Comparison of ENCODE assay signal across 29 cellular contexts in the genomic region with DNA sequence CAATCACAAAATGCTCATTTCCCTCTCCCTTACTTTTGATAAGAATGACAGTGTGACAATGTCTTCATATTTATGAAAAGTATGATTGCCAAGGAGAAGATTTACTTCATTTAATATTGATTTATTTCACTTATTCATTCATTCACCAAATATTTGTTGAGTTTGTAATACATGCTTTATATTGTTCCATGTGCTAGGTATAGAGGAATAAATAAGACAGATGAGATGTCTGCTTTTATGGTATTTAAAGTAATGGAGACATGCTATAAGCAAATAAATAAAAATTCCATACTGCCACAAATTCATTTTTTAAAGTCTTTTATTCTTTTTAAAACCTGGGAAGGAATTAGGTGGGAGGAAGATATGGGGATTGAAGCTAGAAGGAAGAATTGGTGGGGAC.
"Had no signal": no experiment of that assay in that cellular context is flagged by ENCODE, and none has a peak within 500 bp of the region (broad histone marks: within the 10 kb centered on the region; RNA-seq: fewer than 3 reads in every experiment).

No MANE protein-coding gene starts in this region.

- H3K9me3 Mint-ChIP-seq: type B pancreatic cell had no signal

- ATAC-seq: stimulated activated effector memory CD8-positive, alpha-beta T cell treated with anti-CD3 and anti-CD28 coated beads, Interleukin-12 subunit alpha, Interleukin-12 subunit beta, amount 100 ng/mL, for 72 hours; stimulated activated memory B cell treated with anti-CD40 and anti-IgM and Interleukin-4, amounts not matched to agents 10 μg/mL and 1 μg/mL and 100 μg/mL, for 72 hours; stimulated activated naive B cell treated with anti-CD40 and anti-IgM and Interleukin-4, amounts not matched to agents 10 μg/mL and 1 μg/mL and 100 μg/mL, for 72 hours; stimulated activated naive CD8-positive, alpha-beta T cell treated with anti-CD3 and anti-CD28 coated beads, Interleukin-15, amount 100 ng/mL, for 72 hours; stimulated activated naive CD8-positive, alpha-beta T cell treated with anti-CD3 and anti-CD28 coated beads, Interleukin-15, Interleukin-2, amounts not matched to agents 100 U/mL and 50 U/mL, for 24 hours; upper lobe of right lung had no signal

- H3K36me3 Mint-ChIP-seq: stimulated activated effector memory CD8-positive, alpha-beta T cell treated with anti-CD3 and anti-CD28 coated beads, Interleukin-12 subunit alpha, Interleukin-12 subunit beta, amount 100 ng/mL, for 72 hours; stimulated activated memory B cell treated with anti-CD40 and anti-IgM and Interleukin-4, amounts not matched to agents 10 μg/mL and 1 μg/mL and 100 μg/mL, for 72 hours; stimulated activated naive B cell treated with anti-CD40 and anti-IgM and Interleukin-4, amounts not matched to agents 10 μg/mL and 1 μg/mL and 100 μg/mL, for 72 hours; type B pancreatic cell had no signal

- FAIRE-seq: urothelium cell line had no signal

- H3K27ac Mint-ChIP-seq: stimulated activated effector memory CD8-positive, alpha-beta T cell treated with anti-CD3 and anti-CD28 coated beads, Interleukin-12 subunit alpha, Interleukin-12 subunit beta, amount 100 ng/mL, for 72 hours; stimulated activated memory B cell treated with anti-CD40 and anti-IgM and Interleukin-4, amounts not matched to agents 10 μg/mL and 1 μg/mL and 100 μg/mL, for 72 hours; stimulated activated naive B cell treated with anti-CD40 and anti-IgM and Interleukin-4, amounts not matched to agents 10 μg/mL and 1 μg/mL and 100 μg/mL, for 72 hours; stimulated activated naive CD8-positive, alpha-beta T cell treated with anti-CD3 and anti-CD28 coated beads, Interleukin-15, amount 100 ng/mL, for 72 hours; stimulated activated naive CD8-positive, alpha-beta T cell treated with anti-CD3 and anti-CD28 coated beads, Interleukin-15, Interleukin-2, amounts not matched to agents 100 ng/mL and 50 ng/mL, for 24 hours; type B pancreatic cell had no signal

- H3K4me3 Mint-ChIP-seq: stimulated activated effector memory CD8-positive, alpha-beta T cell treated with anti-CD3 and anti-CD28 coated beads, Interleukin-12 subunit alpha, Interleukin-12 subunit beta, amount 100 ng/mL, for 72 hours; stimulated activated memory B cell treated with anti-CD40 and anti-IgM and Interleukin-4, amounts not matched to agents 10 μg/mL and 1 μg/mL and 100 μg/mL, for 72 hours; stimulated activated naive B cell treated with anti-CD40 and anti-IgM and Interleukin-4, amounts not matched to agents 10 μg/mL and 1 μg/mL and 100 μg/mL, for 72 hours; stimulated activated naive CD8-positive, alpha-beta T cell treated with anti-CD3 and anti-CD28 coated beads, Interleukin-15, amount 100 ng/mL, for 72 hours; stimulated activated naive CD8-positive, alpha-beta T cell treated with anti-CD3 and anti-CD28 coated beads, Interleukin-15, Interleukin-2, amounts not matched to agents 100 ng/mL and 50 ng/mL, for 24 hours; type B pancreatic cell had no signal

- H3K9me3 ChIP-seq: stomach, suprapubic skin, testis, thoracic aorta, thyroid gland, tibial artery, tibial nerve, transverse colon, upper lobe of left lung, upper lobe of right lung, uterus had no signal

- DNase-seq: stimulated activated CD4-positive, alpha-beta T cell treated with anti-CD3 and anti-CD28 coated beads, Interleukin-2, amount 100 ng/mL, for 24 hours; stimulated activated CD4-positive, alpha-beta T cell treated with anti-CD3 and anti-CD28 coated beads, Interleukin-2, amount 100 ng/mL, for 48 hours; stimulated activated CD4-positive, alpha-beta T cell treated with anti-CD3 and anti-CD28 coated beads, Interleukin-4, amount 100 ng/mL, for 1 hour; stimulated activated CD4-positive, alpha-beta T cell treated with anti-CD3 and anti-CD28 coated beads, Interleukin-4, amount 100 ng/mL, for 24 hours; stimulated activated CD4-positive, alpha-beta T cell treated with anti-CD3 and anti-CD28 coated beads, Interleukin-4, amount 100 ng/mL, for 4 hours; stimulated activated CD8-positive, alpha-beta memory T cell treated with anti-CD3 and anti-CD28 coated beads, Interleukin-4, amount 100 ng/mL, for 48 hours; stimulated activated naive B cell treated with anti-CD40 and anti-IgM and Interleukin-4, amounts not matched to agents 10 μg/mL and 1 μg/mL and 100 μg/mL, for 72 hours; stimulated activated naive CD4-positive, alpha-beta T cell; stimulated activated naive CD4-positive, alpha-beta T cell treated with Interleukin-2 at 50 U/mL for 16 hours; stimulated activated naive CD8-positive, alpha-beta T cell treated with anti-CD3 and anti-CD28 coated beads, Interleukin-15, amount 100 ng/mL, for 72 hours; stimulated activated naive CD8-positive, alpha-beta T cell treated with anti-CD3 and anti-CD28 coated beads, Interleukin-15, Interleukin-2, amounts not matched to agents 100 U/mL and 50 U/mL, for 24 hours; stomach; substantia nigra; testis; thyroid gland; tibial artery; transverse colon; trophoblast cell; upper lobe of left lung; upper lobe of right lung; uterus had no signal

- H3K27me3 ChIP-seq: stomach, suprapubic skin, testis, thyroid gland, tibial artery, tibial nerve, transverse colon, upper lobe of left lung, upper lobe of right lung, uterus had no signal

- H3K27me3 Mint-ChIP-seq: stimulated activated memory B cell treated with anti-CD40 and anti-IgM and Interleukin-4, amounts not matched to agents 10 μg/mL and 1 μg/mL and 100 μg/mL, for 72 hours; stimulated activated naive B cell treated with anti-CD40 and anti-IgM and Interleukin-4, amounts not matched to agents 10 μg/mL and 1 μg/mL and 100 μg/mL, for 72 hours; stimulated activated naive CD8-positive, alpha-beta T cell treated with anti-CD3 and anti-CD28 coated beads, Interleukin-15, amount 100 ng/mL, for 72 hours; stimulated activated naive CD8-positive, alpha-beta T cell treated with anti-CD3 and anti-CD28 coated beads, Interleukin-15, Interleukin-2, amounts not matched to agents 100 ng/mL and 50 ng/mL, for 24 hours; type B pancreatic cell had no signal

- H3K4me1 ChIP-seq: stomach, suprapubic skin, testis, tibial artery, transverse colon, uterus had no signal

- H3K36me3 ChIP-seq: stomach, suprapubic skin, thoracic aorta, thyroid gland, tibial artery, tibial nerve, transverse colon, upper lobe of left lung, upper lobe of right lung, uterus had no signal

- H3K4me3 ChIP-seq: stomach, suprapubic skin, testis, thoracic aorta, thyroid gland, tibial artery, tibial nerve, transverse colon, upper lobe of left lung, upper lobe of right lung, uterus had no signal

- H3K27ac ChIP-seq: stomach, suprapubic skin, testis, thoracic aorta, thyroid gland, tibial artery, tibial nerve, transverse colon, upper lobe of left lung, upper lobe of right lung, uterus had no signal

- H3K4me1 Mint-ChIP-seq: stimulated activated effector memory CD8-positive, alpha-beta T cell treated with anti-CD3 and anti-CD28 coated beads, Interleukin-12 subunit alpha, Interleukin-12 subunit beta, amount 100 ng/mL, for 72 hours; stimulated activated memory B cell treated with anti-CD40 and anti-IgM and Interleukin-4, amounts not matched to agents 10 μg/mL and 1 μg/mL and 100 μg/mL, for 72 hours; stimulated activated naive B cell treated with anti-CD40 and anti-IgM and Interleukin-4, amounts not matched to agents 10 μg/mL and 1 μg/mL and 100 μg/mL, for 72 hours; stimulated activated naive CD8-positive, alpha-beta T cell treated with anti-CD3 and anti-CD28 coated beads, Interleukin-15, amount 100 ng/mL, for 72 hours had no signal
